In genomic region chr19:1647664-1648155, GRCh38 we compare ENCODE assay signal across 1 cellular context.
TF ChIP-seq lines count a peak whose summit lies in the region.

No MANE protein-coding gene starts in this region.

TF ChIP-seq in H1, 55 proteins besides CTCF, POLR2A, EP300 and RAD21:
- no peak for TF ChIP-seq RNF2 (IDR thresholded peaks at IDR 0.05; ENCODE audit: borderline replicate concordance, low read depth, low read length, missing control alignments, poor library complexity, severe bottlenecking)
- no peak for TF ChIP-seq CHD7 (IDR thresholded peaks at IDR 0.05; ENCODE audit: insufficient replicate concordance, low read length)
- TF ChIP-seq SAP30 (IDR thresholded peaks at IDR 0.05; ENCODE audit: insufficient read depth, insufficient replicate concordance, low read length) = no peak
- no peak for TF ChIP-seq BRCA1 (IDR thresholded peaks at IDR 0.05; ENCODE audit: low read depth, low read length)
- no peak for TF ChIP-seq CHD1 (IDR thresholded peaks at IDR 0.05; ENCODE audit: low read depth, low read length)
- no peak for TF ChIP-seq TAF7 (optimal IDR thresholded peaks at IDR 0.05; ENCODE audit: borderline replicate concordance, low read depth, low read length)
- no peak for TF ChIP-seq CEBPB (IDR thresholded peaks at IDR 0.05; ENCODE audit: low read depth, low read length)
- no peak for TF ChIP-seq POLR2AphosphoS5 (IDR thresholded peaks at IDR 0.05; ENCODE audit: low read depth, low read length)
- no peak for TF ChIP-seq HDAC2 (IDR thresholded peaks at IDR 0.05; ENCODE audit: borderline replicate concordance in 1 of 2, low read depth in 2 of 2, low read length in 2 of 2)
- TF ChIP-seq HDAC6 (IDR thresholded peaks at IDR 0.05; ENCODE audit: low read depth, low read length) = no peak
- no peak for TF ChIP-seq NRF1 (IDR thresholded peaks at IDR 0.05; ENCODE audit: low read depth, low read length)
- no peak for TF ChIP-seq SP4 (IDR thresholded peaks at IDR 0.05; ENCODE audit: low read length)
- no peak for TF ChIP-seq SRF (IDR thresholded peaks at IDR 0.05; ENCODE audit: low read depth, low read length)
- TF ChIP-seq BCL11A (IDR thresholded peaks at IDR 0.05; ENCODE audit: low read depth in 2 of 2, low read length in 2 of 2) = no peak
- TF ChIP-seq BACH1 (IDR thresholded peaks at IDR 0.05; ENCODE audit: low read length) = no peak
- TF ChIP-seq JUN (IDR thresholded peaks at IDR 0.05; ENCODE audit: low read depth, low read length) = no peak
- no peak for TF ChIP-seq CBX5 (IDR thresholded peaks at IDR 0.05; ENCODE audit: low read depth, low read length)
TF ChIP-seq in H1: peak in this region for 0.
